11 cellular contexts compared by ENCODE assay signal in the genomic region with DNA sequence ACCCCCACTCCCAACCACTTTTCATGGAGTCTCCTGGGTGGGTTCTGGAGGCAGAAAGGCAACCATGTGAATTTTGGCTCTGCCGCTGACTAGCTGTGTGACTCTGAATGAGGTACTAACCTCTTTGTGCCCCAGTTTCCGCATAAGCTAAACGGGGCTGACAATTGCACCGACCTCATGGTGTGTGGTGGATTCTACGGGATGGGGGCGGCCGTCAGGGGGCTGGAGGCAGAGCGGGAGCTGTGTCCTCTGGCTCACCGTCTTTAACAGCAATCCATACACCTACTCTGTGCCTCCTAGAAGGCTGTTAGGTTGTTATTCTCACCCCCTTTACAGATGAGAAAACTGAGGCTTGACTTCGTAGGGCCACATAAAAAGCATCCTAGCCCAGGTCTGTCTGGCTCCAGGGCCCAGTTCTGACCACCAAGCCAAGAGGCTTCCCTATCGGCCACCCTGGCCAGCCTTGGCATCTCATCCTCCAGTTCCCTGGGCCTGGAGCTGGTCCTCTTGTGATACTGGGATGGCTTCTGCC. TPM values are rescaled to one million over a fixed set of nuclear protein-coding genes. Genes with fewer than 3 reads are reported as not detected.
DNase-seq lines count a peak whose midpoint lies in the region; TF ChIP-seq lines count a peak whose summit lies in the region.
"Had no signal": no experiment of that assay in that cellular context is flagged by ENCODE, and none has a peak within 500 bp of the region (broad histone marks: within the 10 kb centered on the region; RNA-seq: fewer than 3 reads in every experiment).

No MANE protein-coding gene starts in this region.

- H3K4me3 ChIP-seq in adipocyte (ENCODE audit: low read length) (no peak overlapping the region), mesenchymal stem cell (ENCODE audit: insufficient read depth in 1 of 2, low read depth in 1 of 2, low read length in 2 of 2) (peak overlapping the region in 1 of 2 experiments; percentile 57), suprapubic skin (peak overlapping the region; percentile 11), prostate gland (no peak overlapping the region)

- TF ChIP-seq EP300 in suprapubic skin (IDR thresholded peaks at IDR 0.05) = no peak

- H3K18ac ChIP-seq in mesenchymal stem cell (ENCODE audit: low read depth in 1 of 2, low read length in 2 of 2) = no peak overlapping the region

- WGBS in mesenchymal stem cell = 44% methylated on average over 11 of the region's 11 CpGs
- WGBS in suprapubic skin = 58% methylated on average over 10 of the region's 11 CpGs
- WGBS in prostate gland = 66% methylated on average over 11 of the region's 11 CpGs

- H3K27me3 ChIP-seq in adipocyte (replicated peaks; ENCODE audit: control insufficient read depth, insufficient read depth, low read length) (no peaks in the 10 kb centered on the region), mesenchymal stem cell (ENCODE audit: control insufficient read depth in 1 of 2, insufficient read depth in 1 of 2, low read length in 2 of 2) (peaks cover 0 to 51% of the 10 kb centered on the region in 2 experiments), suprapubic skin (no peaks in the 10 kb centered on the region), prostate gland (replicated peaks; ENCODE audit: insufficient read depth) (no peaks in the 10 kb centered on the region)
- H3K27me3 ChIP-seq: gastrocnemius medialis, pancreas had no signal

- H3K79me1 ChIP-seq in mesenchymal stem cell (replicated peaks; ENCODE audit: low read length, poor library complexity, severe bottlenecking) = no peaks in the 10 kb centered on the region

- H4K8ac ChIP-seq in mesenchymal stem cell (ENCODE audit: low read length) = peak overlapping the region; percentile 19

- peaks cover 5% of the 10 kb centered on the region for H3K9me3 ChIP-seq in adipocyte (ENCODE audit: control insufficient read depth, low read length)
- H3K9me3 ChIP-seq in mesenchymal stem cell (ENCODE audit: control insufficient read depth, low read length) = no peaks in the 10 kb centered on the region
- H3K9me3 ChIP-seq in suprapubic skin = no peaks in the 10 kb centered on the region
- no peaks in the 10 kb centered on the region for H3K9me3 ChIP-seq in prostate gland
- H3K9me3 ChIP-seq: gastrocnemius medialis, pancreas had no signal

- H2AFZ ChIP-seq in mesenchymal stem cell (ENCODE audit: low read depth, low read length) = no peak overlapping the region

- no peak overlapping the region for H2AK5ac ChIP-seq in mesenchymal stem cell (ENCODE audit: low read length, severe bottlenecking)

- no peak overlapping the region for H2BK15ac ChIP-seq in mesenchymal stem cell (ENCODE audit: low read depth, poor library complexity, severe bottlenecking)

- no peak overlapping the region for H3K4ac ChIP-seq in mesenchymal stem cell (ENCODE audit: low read depth in 1 of 2, low read length in 2 of 2)

- intact Hi-C loops in prostate gland (cut with DNase I) (loop anchor here (5.0 to 10.0 kb wide), 7 partner anchors 63 to 580 kb away; a partner anchor contains a TSS), posterior vena cava (cut with DNase I) (loop anchor here (5.0 to 10.0 kb wide), 6 partner anchors 260 to 580 kb away; no protein-coding TSS in a partner anchor)

- TF ChIP-seq POLR2A in suprapubic skin (IDR thresholded peaks at IDR 0.05) (no peak), prostate gland (IDR thresholded peaks at IDR 0.05) (no peak)

- H3K4me2 ChIP-seq in mesenchymal stem cell (ENCODE audit: low read length, poor library complexity, severe bottlenecking) = peak overlapping the region; percentile 35

- H3K36me3 ChIP-seq in adipocyte (ENCODE audit: control insufficient read depth, insufficient read depth, low read length, severe bottlenecking) (no peaks in the 10 kb centered on the region), mesenchymal stem cell (ENCODE audit: control insufficient read depth in 1 of 2, insufficient read depth in 2 of 2, low read depth in 1 of 2, low read length in 2 of 2) (no peaks in the 10 kb centered on the region), suprapubic skin (no peaks in the 10 kb centered on the region), prostate gland (no peaks in the 10 kb centered on the region)
- H3K36me3 ChIP-seq: gastrocnemius medialis, pancreas had no signal

- H3K9ac ChIP-seq in adipocyte (ENCODE audit: low read length) = peak overlapping the region; percentile 63
- H3K9ac ChIP-seq in mesenchymal stem cell (ENCODE audit: low read length) = peak overlapping the region; percentile 70

- H2BK120ac ChIP-seq in mesenchymal stem cell (ENCODE audit: low read depth, low read length) = no peak overlapping the region

- no peak overlapping the region for H4K91ac ChIP-seq in mesenchymal stem cell (ENCODE audit: low read length)

- no peak overlapping the region for H2BK5ac ChIP-seq in mesenchymal stem cell (ENCODE audit: low read depth, low read length, poor library complexity, severe bottlenecking)

- H3K27ac ChIP-seq in mesenchymal stem cell (ENCODE audit: low read length, poor library complexity, severe bottlenecking) (no peak overlapping the region), suprapubic skin (no peak overlapping the region), prostate gland (no peak overlapping the region)
- H3K27ac ChIP-seq: pancreas had no signal

- peaks cover 23% of the 10 kb centered on the region for H3K4me1 ChIP-seq in adipocyte (ENCODE audit: control insufficient read depth, insufficient read depth, low read length)
- H3K4me1 ChIP-seq in mesenchymal stem cell (ENCODE audit: control insufficient read depth, insufficient read depth, low read depth, low read length) = peaks cover 10% of the 10 kb centered on the region
- peaks cover 31% of the 10 kb centered on the region for H3K4me1 ChIP-seq in suprapubic skin
- H3K4me1 ChIP-seq in prostate gland (replicated peaks) = no peaks in the 10 kb centered on the region

- H3K23ac ChIP-seq in mesenchymal stem cell (ENCODE audit: low read length in 2 of 2) = no peak overlapping the region

- no peak overlapping the region for H3K14ac ChIP-seq in mesenchymal stem cell (ENCODE audit: low read length in 2 of 2)

- DNase-seq in NCI-H1694 treated with DMSO at 0.1 percent for 48 hours (lab: John Stamatoyannopoulos, UW) (peak; percentile 46), NCI-H1694 (lab: John Stamatoyannopoulos, UW) (no peak), adipocyte (ENCODE audit: low read depth) (no peak), mesenchymal stem cell (no peak), suprapubic skin (ENCODE audit: low spot score in 2 of 2) (no peak), prostate gland (ENCODE audit: low spot score) (no peak), posterior vena cava (ENCODE audit: low spot score) (no peak), globus pallidus (ENCODE audit: low spot score) (no peak)
- DNase-seq: NCI-H774 had no signal

- TF ChIP-seq CTCF in suprapubic skin (IDR thresholded peaks at IDR 0.05) = no peak
- no peak for TF ChIP-seq CTCF in prostate gland (IDR thresholded peaks at IDR 0.05)

- no peak overlapping the region for H2BK12ac ChIP-seq in mesenchymal stem cell (ENCODE audit: low read length in 2 of 2)

RNA-seq across cellular contexts. Expression of a gene that starts 4.3 kb away (rescaled TPM):
- polyA plus RNA-seq in mesenchymal stem cell (2013, experiment 1 of 2) = 2.4 TPM
- 2.1 TPM for polyA plus RNA-seq in mesenchymal stem cell (2013, experiment 2 of 2)
- total RNA-seq in suprapubic skin (1 to 10 TPM; 1.3 to 2.8 (median 2.2) TPM), prostate gland (10 to 100 TPM in 1 of 2 donors, 1 to 10 TPM in 1; 4.6 to 12.7 TPM), posterior vena cava (1 to 10 TPM; 3.5 to 6.2 TPM)
